Comparison of ENCODE assay signal across 12 cellular contexts in the genomic region with DNA sequence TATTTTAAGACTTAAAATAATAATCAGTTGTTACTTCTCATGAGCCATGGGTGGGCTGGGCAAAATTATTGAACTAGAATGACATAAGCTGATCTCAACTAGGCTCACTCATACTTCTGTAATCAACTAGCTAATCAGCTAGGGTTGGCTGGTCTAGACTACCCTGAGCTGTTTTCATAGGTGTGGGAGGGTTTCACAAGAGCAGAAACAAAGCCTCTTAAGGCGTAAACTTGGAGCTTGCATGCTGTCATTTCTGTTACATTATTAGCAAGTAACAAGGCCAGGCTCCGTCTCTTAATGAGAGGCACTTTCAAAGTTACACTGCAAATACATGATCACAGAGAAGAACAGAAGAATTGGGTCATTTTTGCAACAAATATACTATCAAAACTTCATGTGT. TPM values are rescaled to one million over a fixed set of nuclear protein-coding genes. Genes with fewer than 3 reads are reported as not detected.
"Had no signal": no experiment of that assay in that cellular context is flagged by ENCODE, and none has a peak within 500 bp of the region (broad histone marks: within the 10 kb centered on the region; RNA-seq: fewer than 3 reads in every experiment).

No MANE protein-coding gene starts in this region.

- H3K27ac ChIP-seq: cardiac muscle cell, heart left ventricle, VCaP had no signal

- H3K4me3 ChIP-seq: cardiac muscle cell, heart left ventricle, mucosa of descending colon had no signal

- H3K36me3 ChIP-seq: cardiac muscle cell, heart left ventricle had no signal

- DNase-seq: activated CD8-positive, alpha-beta memory T cell treated with anti-CD3 and anti-CD28 coated beads, Interleukin-2, amount 50 U/mL, for 4 hours; activated CD8-positive, alpha-beta T cell treated with anti-CD3 and anti-CD28 coated beads for 36 hours; activated naive CD8-positive, alpha-beta T cell treated with anti-CD3 and anti-CD28 coated beads, Interleukin-2, amount 50 U/mL, for 24 hours; effector CD4-positive, alpha-beta T cell; heart left ventricle; mucosa of descending colon; naive thymus-derived CD8-positive, alpha-beta T cell; stimulated activated naive CD4-positive, alpha-beta T cell; substantia nigra had no signal

- H3K9me3 ChIP-seq: heart left ventricle, mucosa of descending colon had no signal

- H3K4me1 ChIP-seq: heart left ventricle had no signal

- ATAC-seq: activated CD8-positive, alpha-beta T cell treated with anti-CD3 and anti-CD28 coated beads for 36 hours; activated naive CD8-positive, alpha-beta T cell treated with anti-CD3 and anti-CD28 coated beads, Interleukin-2, amount 50 U/mL, for 24 hours; heart left ventricle; mucosa of descending colon; naive thymus-derived CD8-positive, alpha-beta T cell; sciatic nerve had no signal

- H3K27me3 ChIP-seq: cardiac muscle cell, heart left ventricle had no signal

RNA-seq across cellular contexts. Expression of a gene that starts 57.2 kb away (rescaled TPM):
- total RNA-seq: activated CD8-positive, alpha-beta T cell treated with anti-CD3 and anti-CD28 coated beads for 36 hours; naive thymus-derived CD8-positive, alpha-beta T cell had no signal
